In genomic region chr17:35743911-35744328, GRCh38 we compare ENCODE assay signal across 11 cellular contexts. TPM values are rescaled to one million over a fixed set of nuclear protein-coding genes. Genes with fewer than 3 reads are reported as not detected.
DNase-seq lines count a peak whose midpoint lies in the region; ATAC-seq, FAIRE-seq and TF ChIP-seq lines count a peak whose summit lies in the region.
"Had no signal": no experiment of that assay in that cellular context is flagged by ENCODE, and none has a peak within 500 bp of the region (broad histone marks: within the 10 kb centered on the region; RNA-seq: fewer than 3 reads in every experiment).

No MANE protein-coding gene starts in this region.

- peaks cover 6% of the 10 kb centered on the region; the same call in 1 of the 2 replicates for H3K9me2 ChIP-seq in GM23338 (ENCODE audit: insufficient read depth)

- in situ Hi-C loops in K562 (cut with MboI): loop anchor here (10.0 to 25.0 kb wide), 2 partner anchors 599 to 1307 kb away; partner anchors contain the start of genes NLE1 and UNC45B

- no peak overlapping the region for H3K9ac ChIP-seq in K562 (ENCODE audit: insufficient read depth in 1 of 2, low read depth in 2 of 2, low read length in 2 of 2)

- H2AFZ ChIP-seq in GM23338: no peak overlapping the region
- no peak overlapping the region for H2AFZ ChIP-seq in K562 (ENCODE audit: low read depth, low read length)

- peak; percentile 78 for DNase-seq in GM23338 (ENCODE audit: low spot score)
- peak; percentile 36 for DNase-seq in NAMALWA (ENCODE audit: low spot score)
- peak in 3 of 4 experiments; percentile 45 to 55 (median 48) for DNase-seq in K562 (ENCODE audit: extremely low read depth in 1 of 4, low spot score in 3 of 4)
- peak; percentile 49 for DNase-seq in neural crest cell (ENCODE audit: low read depth, low spot score)
- DNase-seq in SKM-1 (lab: John Stamatoyannopoulos, UW; ENCODE audit: unreplicated experiment): no peak
- DNase-seq in SK-N-DZ (ENCODE audit: low spot score): no peak

- H3K4me3 Mint-ChIP-seq in GM23338 (no peak overlapping the region; the same call in 2 of the 3 replicates), neural crest cell (peak overlapping the region; percentile 49)
- H3K4me3 Mint-ChIP-seq in stimulated activated memory B cell treated with anti-CD40 and anti-IgM and Interleukin-4, amounts not matched to agents 10 μg/mL and 1 μg/mL and 100 μg/mL, for 72 hours: no peak overlapping the region
- H3K4me3 Mint-ChIP-seq: activated naive CD4-positive, alpha-beta T cell treated with anti-CD3 and anti-CD28 coated beads, Interleukin-2, amount 50 U/mL, for 24 hours had no signal

- H3K4me3 ChIP-seq in GM23338 (no peak overlapping the region), K562 (no peak overlapping the region)
- H3K4me3 ChIP-seq: right lobe of liver, thoracic aorta had no signal

- H3K79me2 ChIP-seq in GM23338 (replicated peaks; ENCODE audit: insufficient read depth): no peaks in the 10 kb centered on the region
- H3K79me2 ChIP-seq in K562 (ENCODE audit: control insufficient read depth, insufficient read depth, low read length): no peaks in the 10 kb centered on the region

- H3K9me3 Mint-ChIP-seq in GM23338: peaks cover 12% of the 10 kb centered on the region; the same call in 2 of the 3 replicates
- no peaks in the 10 kb centered on the region for H3K9me3 Mint-ChIP-seq in neural crest cell
- no peaks in the 10 kb centered on the region for H3K9me3 Mint-ChIP-seq in stimulated activated memory B cell treated with anti-CD40 and anti-IgM and Interleukin-4, amounts not matched to agents 10 μg/mL and 1 μg/mL and 100 μg/mL, for 72 hours
- H3K9me3 Mint-ChIP-seq: activated naive CD4-positive, alpha-beta T cell treated with anti-CD3 and anti-CD28 coated beads, Interleukin-2, amount 50 U/mL, for 24 hours had no signal

- intact Hi-C loops in K562 (cut with micrococcal nuclease): no loop called here

- TF ChIP-seq POLR2A in K562 (conservative IDR thresholded peaks at IDR 0.05): no peak

- H3K36me3 ChIP-seq in GM23338 (ENCODE audit: insufficient read depth) (no peaks in the 10 kb centered on the region), K562 (ENCODE audit: control insufficient read depth, insufficient read depth, low read length) (no peaks in the 10 kb centered on the region)
- H3K36me3 ChIP-seq: right lobe of liver, thoracic aorta had no signal

- H3K4me1 Mint-ChIP-seq in GM23338 (peaks cover 13% of the 10 kb centered on the region), neural crest cell (peaks cover 3% of the 10 kb centered on the region)
- peaks cover 19% of the 10 kb centered on the region for H3K4me1 Mint-ChIP-seq in stimulated activated memory B cell treated with anti-CD40 and anti-IgM and Interleukin-4, amounts not matched to agents 10 μg/mL and 1 μg/mL and 100 μg/mL, for 72 hours

- no peak overlapping the region for H3K27ac Mint-ChIP-seq in GM23338
- H3K27ac Mint-ChIP-seq in neural crest cell (ENCODE audit: unreplicated experiment): no peak overlapping the region
- H3K27ac Mint-ChIP-seq in stimulated activated memory B cell treated with anti-CD40 and anti-IgM and Interleukin-4, amounts not matched to agents 10 μg/mL and 1 μg/mL and 100 μg/mL, for 72 hours: no peak overlapping the region
- H3K27ac Mint-ChIP-seq: activated naive CD4-positive, alpha-beta T cell treated with anti-CD3 and anti-CD28 coated beads, Interleukin-2, amount 50 U/mL, for 24 hours had no signal

- no peak for TF ChIP-seq CTCF in GM23338 (conservative IDR thresholded peaks at IDR 0.05; ENCODE audit: low read depth in 2 of 2)
- TF ChIP-seq CTCF in K562 (IDR thresholded peaks at IDR 0.05 in 2 of 3, conservative IDR thresholded peaks at IDR 0.05 in 1 of 3; ENCODE audit: insufficient read depth in 2 of 3, low read depth in 1 of 3, low read length in 3 of 3): no peak
- no peak for TF ChIP-seq CTCF in neural crest cell (conservative IDR thresholded peaks at IDR 0.05)

- H3K27me3 ChIP-seq in GM23338 (ENCODE audit: insufficient read depth) (peaks cover 46% of the 10 kb centered on the region), K562 (ENCODE audit: control insufficient read depth in 2 of 2, insufficient read depth in 2 of 2, low read length in 2 of 2) (peaks cover 19 to 73% of the 10 kb centered on the region in 2 experiments)
- H3K27me3 ChIP-seq: right lobe of liver had no signal

- 0 out of 3 replicates have a peak, but pooled peaks cover 8% of the 10 kb centered on the region for H3K36me3 Mint-ChIP-seq in GM23338 (ENCODE audit: low read depth)
- no peaks in the 10 kb centered on the region for H3K36me3 Mint-ChIP-seq in neural crest cell (ENCODE audit: low read depth)
- no peaks in the 10 kb centered on the region for H3K36me3 Mint-ChIP-seq in stimulated activated memory B cell treated with anti-CD40 and anti-IgM and Interleukin-4, amounts not matched to agents 10 μg/mL and 1 μg/mL and 100 μg/mL, for 72 hours
- H3K36me3 Mint-ChIP-seq: activated naive CD4-positive, alpha-beta T cell treated with anti-CD3 and anti-CD28 coated beads, Interleukin-2, amount 50 U/mL, for 24 hours had no signal

- peaks cover 4% of the 10 kb centered on the region for H3K9me1 ChIP-seq in K562 (ENCODE audit: control insufficient read depth, insufficient read depth, low read length)

- H3K27ac ChIP-seq in GM23338 (ENCODE audit: low read depth): no peak overlapping the region
- H3K27ac ChIP-seq in K562 (ENCODE audit: extremely low read depth, low read depth, low read length): no peak overlapping the region
- H3K27ac ChIP-seq: right lobe of liver, thoracic aorta had no signal

- no peak for TF ChIP-seq EP300 in K562 (IDR thresholded peaks at IDR 0.05; ENCODE audit: low read length)

- H4K20me1 ChIP-seq in GM23338 (replicated peaks; ENCODE audit: insufficient read depth): no peaks in the 10 kb centered on the region; the same call in 1 of the 2 replicates
- H4K20me1 ChIP-seq in K562 (replicated peaks; ENCODE audit: control insufficient read depth, insufficient read depth, low read length): peaks cover 17% of the 10 kb centered on the region

- 6% methylated on average over 2 of the region's 2 CpGs for WGBS in K562 (ENCODE audit: insufficient coverage, low coverage, missing lambda C conversion rate)

- CTCF ChIA-PET in K562 (lab: Yijun Ruan, JAX; ENCODE audit: low intra/inter-chr PET ratio): no interaction called here

- no peaks in the 10 kb centered on the region for H3K9me3 ChIP-seq in K562 (replicated peaks; ENCODE audit: control insufficient read depth, insufficient read depth, low read depth, low read length)
- H3K9me3 ChIP-seq: right lobe of liver, thoracic aorta had no signal

- H3K4me1 ChIP-seq in GM23338 (ENCODE audit: insufficient read depth) (peaks cover 4% of the 10 kb centered on the region; the same call in 1 of the 2 replicates), K562 (replicated peaks in 1 of 2; ENCODE audit: control insufficient read depth in 2 of 2, insufficient read depth in 2 of 2, low read length in 2 of 2) (peaks cover 0 to 16% of the 10 kb centered on the region in 2 experiments; a peak in 3 of 5 replicates)

- no peak for TF ChIP-seq RAD21 in K562 (CRISPR knock-in tag; conservative IDR thresholded peaks at IDR 0.05 in 1 of 2, IDR thresholded peaks at IDR 0.05 in 1 of 2)

- FAIRE-seq in K562 (lab: Jason Lieb, UNC): no peak
- FAIRE-seq: GM18507 had no signal

- peaks cover 8% of the 10 kb centered on the region; the same call in 1 of the 2 replicates for H3F3A ChIP-seq in GM23338 (replicated peaks; ENCODE audit: low read depth)

- BruUV-seq in K562 (replicated peaks; lab: Mats Ljungman, UMichigan): no TSS peak

- no peak overlapping the region for H3K4me2 ChIP-seq in GM23338
- H3K4me2 ChIP-seq in K562 (ENCODE audit: insufficient read depth, low read length): no peak overlapping the region

- peak; percentile 19 for ATAC-seq in GM23338
- no peak for ATAC-seq in K562
- no peak for ATAC-seq in stimulated activated memory B cell treated with anti-CD40 and anti-IgM and Interleukin-4, amounts not matched to agents 10 μg/mL and 1 μg/mL and 100 μg/mL, for 72 hours
- ATAC-seq: right lobe of liver had no signal

- H3K27me3 Mint-ChIP-seq in GM23338 (ENCODE audit: insufficient read depth, low read depth, poor library complexity) (peaks cover 40% of the 10 kb centered on the region), neural crest cell (ENCODE audit: low read depth) (peaks cover 61% of the 10 kb centered on the region)
- peaks cover 81% of the 10 kb centered on the region for H3K27me3 Mint-ChIP-seq in stimulated activated memory B cell treated with anti-CD40 and anti-IgM and Interleukin-4, amounts not matched to agents 10 μg/mL and 1 μg/mL and 100 μg/mL, for 72 hours

- POLR2A ChIA-PET in K562 (lab: Yijun Ruan, JAX): interaction anchor here (0.6 to 0.8 kb wide), 4 partner anchors 9 to 193 kb away, joined by 3 read pairs; no protein-coding TSS in a partner anchor

RNA-seq across cellular contexts. Expression of gene GAS2L2, which starts 9.1 kb away (rescaled TPM):
- not detected in 2 replicates for total RNA-seq in GM23338 (2014; rRNA removed; shearing (Covaris generic))
- polyA plus RNA-seq in GM23338 (2016; fragmentation: Nextera tagmentation; extraction: Ambion mirVana) (0.06 TPM in 1 of 2 replicates, not detected in the other), K562 (2011; rRNA removed) (not detected in 2 replicates), K562 (2014; fragmentation: Illumina TruSeq; extraction: Trizol) (not detected in 2 replicates), K562 (2014; fragmentation: Nextera tagmentation; extraction: Ambion mirVana) (not detected), K562 (2014; rRNA removed) (not detected in 2 replicates)
- total RNA-seq in K562 (2011; cell fraction: chromatin; rRNA removed; ENCODE audit: low replicate concordance): 0.09 TPM in 1 of 2 replicates, not detected in the other
- total RNA-seq in K562 (2011; cell fraction: nucleolus; rRNA removed): not detected in 2 replicates
- not detected in 2 replicates for total RNA-seq in K562 (2011; cell fraction: nucleoplasm; rRNA removed)
- total RNA-seq in K562 (2014; rRNA removed) (not detected in 2 replicates), K562 (2014; rRNA removed; fragmentation: Illumina TruSeq; extraction: Trizol) (not detected in 2 replicates), K562 (2015; rRNA removed; fragmentation: Illumina TruSeq; extraction: Trizol) (not detected in 2 replicates), K562 (2021) (not detected in 2 replicates), neural crest cell (0.12 and 0.16 TPM in 2 replicates)
- 0.01 TPM in 1 of 2 replicates, not detected in the other for polyA plus RNA-seq in K562 (2011; cell fraction: cytosol; rRNA removed)
- 0.03 and 0.10 TPM in 2 replicates for polyA plus RNA-seq in K562 (2011; cell fraction: nucleus; rRNA removed)
- polyA plus RNA-seq in K562 (2012): 0.03 TPM in 1 of 2 replicates, not detected in the other
- not detected in 2 replicates for polyA minus RNA-seq in K562 (2011; rRNA and poly(A)+ RNA removed)
- polyA minus RNA-seq in K562 (2011; cell fraction: cytosol; rRNA and poly(A)+ RNA removed): not detected in 2 replicates
- not detected in 2 replicates for polyA minus RNA-seq in K562 (2011; cell fraction: nucleus; rRNA and poly(A)+ RNA removed)
- polyA plus RNA-seq in SK-N-DZ (2014; cell fraction: cytosol; rRNA removed): not detected in 2 replicates
- not detected in 2 replicates for polyA plus RNA-seq in SK-N-DZ (2014; cell fraction: nucleus; rRNA removed)
- total RNA-seq: right lobe of liver, thoracic aorta had no signal

RNA-seq across cellular contexts. Expression of gene RASL10B, which starts 12.5 kb away (rescaled TPM):
- 23.1 and 26.2 TPM in 2 replicates for total RNA-seq in GM23338 (2014; rRNA removed; shearing (Covaris generic))
- 6.2 and 7.1 TPM in 2 replicates for polyA plus RNA-seq in GM23338 (2016; fragmentation: Nextera tagmentation; extraction: Ambion mirVana)
- total RNA-seq in K562 (2011; cell fraction: chromatin; rRNA removed; ENCODE audit: low replicate concordance): 0.32 TPM in 1 of 2 replicates, not detected in the other
- total RNA-seq in K562 (2011; cell fraction: nucleolus; rRNA removed): 0.17 and 1.4 TPM in 2 replicates
- 0.81 TPM in 1 of 2 replicates, not detected in the other for total RNA-seq in K562 (2011; cell fraction: nucleoplasm; rRNA removed)
- 0.14 and 0.16 TPM in 2 replicates for total RNA-seq in K562 (2014; rRNA removed)
- total RNA-seq in K562 (2014; rRNA removed; fragmentation: Illumina TruSeq; extraction: Trizol): 0.04 and 0.06 TPM in 2 replicates
- total RNA-seq in K562 (2015; rRNA removed; fragmentation: Illumina TruSeq; extraction: Trizol): 0.07 and 0.11 TPM in 2 replicates
- 0.11 and 0.22 TPM in 2 replicates for total RNA-seq in K562 (2021)
- polyA plus RNA-seq in K562 (2011; rRNA removed): 0.16 and 0.31 TPM in 2 replicates
- polyA plus RNA-seq in K562 (2011; cell fraction: cytosol; rRNA removed): 0.15 and 0.46 TPM in 2 replicates
- polyA plus RNA-seq in K562 (2011; cell fraction: nucleus; rRNA removed): 0.04 and 0.46 TPM in 2 replicates
- polyA plus RNA-seq in K562 (2012): 0.08 and 0.16 TPM in 2 replicates
- 0.11 and 0.12 TPM in 2 replicates for polyA plus RNA-seq in K562 (2014; fragmentation: Illumina TruSeq; extraction: Trizol)
- not detected for polyA plus RNA-seq in K562 (2014; fragmentation: Nextera tagmentation; extraction: Ambion mirVana)
- 0.03 and 0.27 TPM in 2 replicates for polyA plus RNA-seq in K562 (2014; rRNA removed)
- polyA minus RNA-seq in K562 (2011; rRNA and poly(A)+ RNA removed): 0.09 and 0.25 TPM in 2 replicates
- polyA minus RNA-seq in K562 (2011; cell fraction: cytosol; rRNA and poly(A)+ RNA removed): not detected in 2 replicates
- polyA minus RNA-seq in K562 (2011; cell fraction: nucleus; rRNA and poly(A)+ RNA removed): 0.11 and 0.67 TPM in 2 replicates
- total RNA-seq in neural crest cell: 31.7 and 33.8 TPM in 2 replicates
- 25.0 and 26.3 TPM in 2 replicates for polyA plus RNA-seq in SK-N-DZ (2014; cell fraction: cytosol; rRNA removed)
- 15.5 and 20.3 TPM in 2 replicates for polyA plus RNA-seq in SK-N-DZ (2014; cell fraction: nucleus; rRNA removed)

RNA-seq across cellular contexts. Expression of gene C17orf50, which starts 16.8 kb away (rescaled TPM):
- 1.6 TPM in 1 of 2 replicates, not detected in the other for total RNA-seq in GM23338 (2014; rRNA removed; shearing (Covaris generic))
- polyA plus RNA-seq in GM23338 (2016; fragmentation: Nextera tagmentation; extraction: Ambion mirVana) (0.37 and 0.74 TPM in 2 replicates), K562 (2011; rRNA removed) (not detected in 2 replicates), K562 (2014; fragmentation: Illumina TruSeq; extraction: Trizol) (not detected in 2 replicates), K562 (2014; fragmentation: Nextera tagmentation; extraction: Ambion mirVana) (not detected), K562 (2014; rRNA removed) (not detected in 2 replicates)
- not detected in 2 replicates for total RNA-seq in K562 (2011; cell fraction: chromatin; rRNA removed; ENCODE audit: low replicate concordance)
- not detected in 2 replicates for total RNA-seq in K562 (2011; cell fraction: nucleolus; rRNA removed)
- total RNA-seq in K562 (2011; cell fraction: nucleoplasm; rRNA removed): not detected in 2 replicates
- total RNA-seq in K562 (2014; rRNA removed) (not detected in 2 replicates), K562 (2014; rRNA removed; fragmentation: Illumina TruSeq; extraction: Trizol) (not detected in 2 replicates), K562 (2015; rRNA removed; fragmentation: Illumina TruSeq; extraction: Trizol) (not detected in 2 replicates), K562 (2021) (not detected in 2 replicates), neural crest cell (0.23 TPM in 1 of 2 replicates, not detected in the other)
- not detected in 2 replicates for polyA plus RNA-seq in K562 (2011; cell fraction: cytosol; rRNA removed)
- not detected in 2 replicates for polyA plus RNA-seq in K562 (2011; cell fraction: nucleus; rRNA removed)
- polyA plus RNA-seq in K562 (2012): not detected in 2 replicates
- not detected in 2 replicates for polyA minus RNA-seq in K562 (2011; rRNA and poly(A)+ RNA removed)
- not detected in 2 replicates for polyA minus RNA-seq in K562 (2011; cell fraction: cytosol; rRNA and poly(A)+ RNA removed)
- polyA minus RNA-seq in K562 (2011; cell fraction: nucleus; rRNA and poly(A)+ RNA removed): not detected in 2 replicates
- polyA plus RNA-seq in SK-N-DZ (2014; cell fraction: cytosol; rRNA removed): 0.22 TPM in 1 of 2 replicates, not detected in the other
- polyA plus RNA-seq in SK-N-DZ (2014; cell fraction: nucleus; rRNA removed): not detected in 2 replicates
- total RNA-seq: right lobe of liver, thoracic aorta had no signal

RNA-seq across cellular contexts. Expression of gene MMP28, which starts 51.5 kb away (rescaled TPM):
- total RNA-seq in GM23338 (2014; rRNA removed; shearing (Covaris generic)): not detected in 2 replicates
- polyA plus RNA-seq in GM23338 (2016; fragmentation: Nextera tagmentation; extraction: Ambion mirVana): not detected in 2 replicates
- not detected in 2 replicates for total RNA-seq in K562 (2011; cell fraction: chromatin; rRNA removed; ENCODE audit: low replicate concordance)
- not detected in 2 replicates for total RNA-seq in K562 (2011; cell fraction: nucleolus; rRNA removed)
- total RNA-seq in K562 (2011; cell fraction: nucleoplasm; rRNA removed): not detected in 2 replicates
- not detected in 2 replicates for total RNA-seq in K562 (2014; rRNA removed)
- total RNA-seq in K562 (2014; rRNA removed; fragmentation: Illumina TruSeq; extraction: Trizol): not detected in 2 replicates
- total RNA-seq in K562 (2015; rRNA removed; fragmentation: Illumina TruSeq; extraction: Trizol): not detected in 2 replicates
- total RNA-seq in K562 (2021): not detected in 2 replicates
- polyA plus RNA-seq in K562 (2011; rRNA removed): not detected in 2 replicates
- polyA plus RNA-seq in K562 (2011; cell fraction: cytosol; rRNA removed): not detected in 2 replicates
- polyA plus RNA-seq in K562 (2011; cell fraction: nucleus; rRNA removed): not detected in 2 replicates
- not detected in 2 replicates for polyA plus RNA-seq in K562 (2012)
- not detected in 2 replicates for polyA plus RNA-seq in K562 (2014; fragmentation: Illumina TruSeq; extraction: Trizol)
- not detected for polyA plus RNA-seq in K562 (2014; fragmentation: Nextera tagmentation; extraction: Ambion mirVana)
- not detected in 2 replicates for polyA plus RNA-seq in K562 (2014; rRNA removed)
- not detected in 2 replicates for polyA minus RNA-seq in K562 (2011; rRNA and poly(A)+ RNA removed)
- polyA minus RNA-seq in K562 (2011; cell fraction: cytosol; rRNA and poly(A)+ RNA removed): not detected in 2 replicates
- 0.27 TPM in 1 of 2 replicates, not detected in the other for polyA minus RNA-seq in K562 (2011; cell fraction: nucleus; rRNA and poly(A)+ RNA removed)
- 0.68 and 0.71 TPM in 2 replicates for total RNA-seq in neural crest cell
- polyA plus RNA-seq in SK-N-DZ (2014; cell fraction: cytosol; rRNA removed): not detected in 2 replicates
- polyA plus RNA-seq in SK-N-DZ (2014; cell fraction: nucleus; rRNA removed): not detected in 2 replicates

Comparison
In these comparisons a context has a peak if more than half of its experiments do, and no peak if none do; other contexts are left out.
1. DNase-seq: peak in GM23338 (single experiment), NAMALWA (single experiment), K562 (3 of 4) and neural crest cell (single experiment); none in SKM-1 (single experiment) and SK-N-DZ (single experiment).